8 cellular contexts compared by ENCODE assay signal in the genomic region with DNA sequence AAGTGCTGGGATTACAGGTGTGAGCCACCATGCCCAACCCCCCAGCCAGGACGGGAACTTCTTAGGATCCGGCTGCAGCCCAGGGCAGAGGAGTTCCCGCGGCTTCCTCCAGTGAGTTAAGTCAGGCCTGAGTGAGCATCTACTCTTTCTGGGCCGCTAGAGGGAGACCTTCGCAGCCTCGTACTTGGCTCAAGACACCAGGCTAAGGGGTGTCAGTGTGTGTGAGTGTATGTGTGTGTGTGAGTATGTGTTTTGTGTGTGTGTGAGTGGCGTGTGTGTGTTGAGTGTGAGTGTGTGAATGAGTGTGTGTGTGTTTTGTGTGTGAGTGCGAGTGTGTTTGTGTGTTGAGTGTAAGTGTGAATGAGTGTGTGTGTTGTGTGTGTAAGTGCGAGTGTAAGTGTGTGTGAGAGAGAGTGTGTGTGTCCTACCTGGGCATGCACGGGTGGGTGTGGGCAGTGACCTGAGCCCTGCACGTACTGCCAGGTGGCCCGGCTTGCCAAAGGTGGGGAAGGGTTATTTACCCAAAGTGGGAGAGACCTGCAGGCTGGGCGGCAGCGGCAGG. TPM values are rescaled to one million over a fixed set of nuclear protein-coding genes. Genes with fewer than 3 reads are reported as not detected.
DNase-seq lines count a peak whose midpoint lies in the region; ATAC-seq and TF ChIP-seq lines count a peak whose summit lies in the region.

No MANE protein-coding gene starts in this region.

- DNase-seq in NCI-H69 (lab: John Stamatoyannopoulos, UW) (peak; percentile 87), dedifferentiated amniotic fluid mesenchymal stem cell (ENCODE audit: extremely low spot score) (peak; percentile 91), lower leg skin (ENCODE audit: low spot score in 2 of 2) (peak; percentile 68 to 94)
- DNase-seq in activated CD4-positive, alpha-beta T cell treated with anti-CD3 and anti-CD28 coated beads, Interleukin-2, amount 10 ng/mL, durations not matched to agents 7 days and 5 days, result peak; percentile 81
- DNase-seq in stimulated activated CD4-positive, alpha-beta T cell treated with anti-CD3 and anti-CD28 coated beads, TNF-alpha, amount 100 ng/mL, for 4 hours (ENCODE audit: low read depth in 3 of 3), result peak; percentile 36 to 59 (median 55)

- POLR2A ChIA-PET in activated CD4-positive, alpha-beta T cell treated with anti-CD3 and anti-CD28 coated beads, Interleukin-2, amount 10 ng/mL, durations not matched to agents 7 days and 5 days (lab: Charles Lee), result no interaction called here

- no peaks in the 10 kb centered on the region for H3K27me3 Mint-ChIP-seq in activated CD4-positive, alpha-beta T cell treated with anti-CD3 and anti-CD28 coated beads, Interleukin-2, amount 10 ng/mL, durations not matched to agents 7 days and 5 days

- no peak for TF ChIP-seq POLR2A in lower leg skin (IDR thresholded peaks at IDR 0.05)

- H3K27ac Mint-ChIP-seq in activated CD4-positive, alpha-beta T cell treated with anti-CD3 and anti-CD28 coated beads, Interleukin-2, amount 10 ng/mL, durations not matched to agents 7 days and 5 days, result no peak overlapping the region

- H3K4me1 Mint-ChIP-seq in activated CD4-positive, alpha-beta T cell treated with anti-CD3 and anti-CD28 coated beads, Interleukin-2, amount 10 ng/mL, durations not matched to agents 7 days and 5 days, result peaks cover 4% of the 10 kb centered on the region

- CTCF ChIA-PET in activated CD4-positive, alpha-beta T cell treated with anti-CD3 and anti-CD28 coated beads, Interleukin-2, amount 10 ng/mL, durations not matched to agents 7 days and 5 days (lab: Charles Lee), result interaction anchor here (0.7 to 1.8 kb wide), 8 partner anchors 10 to 637 kb away, joined by 3 to 5 read pairs (median 3); no protein-coding TSS in a partner anchor

- WGBS in lower leg skin, 2 donors, result 28 to 29% methylated on average over 14 to 15 of the region's 15 CpGs

- ATAC-seq in HG02798 (IDR thresholded peaks at IDR 0.05; ENCODE audit: poor library complexity, unreplicated experiment), result peak; percentile 47
- no peak for ATAC-seq in GM19395 (IDR thresholded peaks at IDR 0.05; ENCODE audit: unreplicated experiment)

- H3K9me3 Mint-ChIP-seq in activated CD4-positive, alpha-beta T cell treated with anti-CD3 and anti-CD28 coated beads, Interleukin-2, amount 10 ng/mL, durations not matched to agents 7 days and 5 days, result no peaks in the 10 kb centered on the region

- intact Hi-C loops in lower leg skin (cut with DNase I; ENCODE audit: low total_unique reads), result loop anchor here (5.0 kb wide), 1 partner anchor 132 kb away; no protein-coding TSS in a partner anchor

- H3K4me3 ChIP-seq in lower leg skin (ENCODE audit: low read depth, poor library complexity, severe bottlenecking), result no peak overlapping the region

- H3K36me3 Mint-ChIP-seq in activated CD4-positive, alpha-beta T cell treated with anti-CD3 and anti-CD28 coated beads, Interleukin-2, amount 10 ng/mL, durations not matched to agents 7 days and 5 days (ENCODE audit: low read depth), result no peaks in the 10 kb centered on the region

- H3K27ac ChIP-seq in C4-2B, result no peak overlapping the region

- TF ChIP-seq CTCF in C4-2B (conservative IDR thresholded peaks at IDR 0.05) (peak; percentile 95), lower leg skin (IDR thresholded peaks at IDR 0.05) (peak in 1 of 3 donors; percentile 93)

- H3K4me3 Mint-ChIP-seq in activated CD4-positive, alpha-beta T cell treated with anti-CD3 and anti-CD28 coated beads, Interleukin-2, amount 10 ng/mL, durations not matched to agents 7 days and 5 days, result no peak overlapping the region

RNA-seq across cellular contexts. Expression of gene TMEM235, which starts 58.5 kb away (rescaled TPM):
- not detected for total RNA-seq in activated CD4-positive, alpha-beta T cell treated with anti-CD3 and anti-CD28 coated beads, Interleukin-2, amount 10 ng/mL, durations not matched to agents 7 days and 5 days
- not detected for total RNA-seq in lower leg skin
